In genomic region chr5:55918097-55919035, GRCh38 we compare ENCODE assay signal across 20 cellular contexts.
DNase-seq lines count a peak whose midpoint lies in the region; ATAC-seq and TF ChIP-seq lines count a peak whose summit lies in the region.
"Had no signal": no experiment of that assay in that cellular context is flagged by ENCODE, and none has a peak within 500 bp of the region (broad histone marks: within the 10 kb centered on the region; RNA-seq: fewer than 3 reads in every experiment).

No MANE protein-coding gene starts in this region.

- peaks cover 29% of the 10 kb centered on the region for H3K4me1 Mint-ChIP-seq in activated naive CD8-positive, alpha-beta T cell treated with anti-CD3 and anti-CD28 coated beads, Interleukin-2, amount 50 U/mL, for 24 hours

- H3K9me3 ChIP-seq in lung (ENCODE audit: control insufficient read depth in 2 of 2, insufficient read depth in 1 of 2, low read length in 1 of 2), result no peaks in the 10 kb centered on the region

- peak; percentile 9 for DNase-seq in NK-92 (lab: John Stamatoyannopoulos, UW; ENCODE audit: unreplicated experiment)
- DNase-seq in NK-92 treated with Interleukin-12 subunit alpha and Interleukin-12 subunit beta, amount 100 ng/mL, for 24 hours (lab: John Stamatoyannopoulos, UW), result no peak
- DNase-seq in D341Med (ENCODE audit: low spot score), result peak; percentile 4
- peak; percentile 31 for DNase-seq in activated naive CD8-positive, alpha-beta T cell treated with anti-CD3 and anti-CD28 coated beads, Interleukin-2, amount 50 U/mL, for 24 hours
- peak; percentile 22 for DNase-seq in lung (ENCODE audit: low spot score)
- DNase-seq in NCI-H526 (lab: John Stamatoyannopoulos, UW), result no peak
- DNase-seq in left colon, result no peak
- DNase-seq in NCI-H748 (lab: John Stamatoyannopoulos, UW; ENCODE audit: unreplicated experiment), result no peak
- DNase-seq: 8988T; CD4-positive, CD25-positive, alpha-beta regulatory T cell; cerebellar nuclear complex; foreskin melanocyte; H9; NCI-H1930; PC-9; stimulated activated CD4-positive, alpha-beta T cell treated with anti-CD3 and anti-CD28 coated beads, Interleukin-2, amount 100 ng/mL, for 24 hours; trophoblast cell; WERI-Rb-1 had no signal

- intact Hi-C loops in left colon (cut with DNase I, micrococcal nuclease), result no loop called here

- no peak overlapping the region for H3K27ac Mint-ChIP-seq in activated naive CD8-positive, alpha-beta T cell treated with anti-CD3 and anti-CD28 coated beads, Interleukin-2, amount 50 U/mL, for 24 hours
- H3K27ac Mint-ChIP-seq: CD4-positive, CD25-positive, alpha-beta regulatory T cell; memory B cell had no signal

- no peak overlapping the region for H3K27ac ChIP-seq in lung (ENCODE audit: low read depth in 1 of 2, low read length in 1 of 2)
- H3K27ac ChIP-seq: neural progenitor cell, PC-9, WERI-Rb-1 had no signal

- WGBS in lung, 2 donors, result 95 to 96% methylated on average over 17 of the region's 17 CpGs

- H3K9me3 Mint-ChIP-seq in activated naive CD8-positive, alpha-beta T cell treated with anti-CD3 and anti-CD28 coated beads, Interleukin-2, amount 50 U/mL, for 24 hours, result no peaks in the 10 kb centered on the region
- H3K9me3 Mint-ChIP-seq: CD4-positive, CD25-positive, alpha-beta regulatory T cell; H9; memory B cell; neural progenitor cell had no signal

- H3K36me3 ChIP-seq in lung (ENCODE audit: control insufficient read depth in 2 of 2, insufficient read depth in 2 of 2, low read length in 2 of 2), result no peaks in the 10 kb centered on the region
- H3K36me3 ChIP-seq: neural progenitor cell, WERI-Rb-1 had no signal

- no peaks in the 10 kb centered on the region for H3K36me3 Mint-ChIP-seq in activated naive CD8-positive, alpha-beta T cell treated with anti-CD3 and anti-CD28 coated beads, Interleukin-2, amount 50 U/mL, for 24 hours (ENCODE audit: low read depth)
- H3K36me3 Mint-ChIP-seq: CD4-positive, CD25-positive, alpha-beta regulatory T cell; memory B cell; neural progenitor cell had no signal

- no peak overlapping the region for H3K4me3 Mint-ChIP-seq in activated naive CD8-positive, alpha-beta T cell treated with anti-CD3 and anti-CD28 coated beads, Interleukin-2, amount 50 U/mL, for 24 hours
- H3K4me3 Mint-ChIP-seq: CD4-positive, CD25-positive, alpha-beta regulatory T cell; H9; memory B cell; neural progenitor cell had no signal

- H3K4me1 ChIP-seq in lung (ENCODE audit: control insufficient read depth in 2 of 2, insufficient read depth in 2 of 2, low read length in 2 of 2), result peaks cover 0 to 2% of the 10 kb centered on the region in 2 donors
- H3K4me1 ChIP-seq: neural progenitor cell had no signal

- peak; percentile 95 for ATAC-seq in activated naive CD8-positive, alpha-beta T cell treated with anti-CD3 and anti-CD28 coated beads, Interleukin-2, amount 50 U/mL, for 24 hours
- no peak for ATAC-seq in lung (ENCODE audit: insufficient read depth, low FRiP score)
- ATAC-seq in left colon, result no peak

- H3K4me3 ChIP-seq in lung, result no peak overlapping the region
- H3K4me3 ChIP-seq: neural progenitor cell, PC-9 had no signal

- no peaks in the 10 kb centered on the region for H3K27me3 ChIP-seq in lung (ENCODE audit: control insufficient read depth, insufficient read depth)
- H3K27me3 ChIP-seq: neural progenitor cell had no signal

- no peaks in the 10 kb centered on the region for H3K27me3 Mint-ChIP-seq in activated naive CD8-positive, alpha-beta T cell treated with anti-CD3 and anti-CD28 coated beads, Interleukin-2, amount 50 U/mL, for 24 hours

- TF ChIP-seq CTCF in lung (IDR thresholded peaks at IDR 0.05; ENCODE audit: control extremely low read depth, extremely low read depth), result no peak

Comparison
In these comparisons a context has a peak if more than half of its experiments do, and no peak if none do; other contexts are left out.
1. DNase-seq: peak in NK-92 (single experiment), D341Med (single experiment), activated naive CD8-positive, alpha-beta T cell treated with anti-CD3 and anti-CD28 coated beads, Interleukin-2, amount 50 U/mL, for 24 hours (single experiment) and lung (single experiment); none in NK-92 treated with Interleukin-12 subunit alpha and Interleukin-12 subunit beta, amount 100 ng/mL, for 24 hours (single experiment), NCI-H526 (0 of 2), left colon (0 of 2) and NCI-H748 (single experiment).